In genomic region chr7:94556028-94556427, GRCh38 we compare ENCODE assay signal across 14 cellular contexts. TPM values are rescaled to one million over a fixed set of nuclear protein-coding genes. Genes with fewer than 3 reads are reported as not detected.
A peak's percentile ranks its signal among the peaks of the same experiment; 100 is the strongest.
DNase-seq lines count a peak whose midpoint lies in the region; ATAC-seq and TF ChIP-seq lines count a peak whose summit lies in the region.
"Had no signal": no experiment of that assay in that cellular context is flagged by ENCODE, and none has a peak within 500 bp of the region (broad histone marks: within the 10 kb centered on the region; RNA-seq: fewer than 3 reads in every experiment).

No MANE protein-coding gene starts in this region.

- ATAC-seq in GM19395 (IDR thresholded peaks at IDR 0.05; ENCODE audit: unreplicated experiment) (peak; percentile 82), HG02759 (IDR thresholded peaks at IDR 0.05; ENCODE audit: unreplicated experiment) (peak; percentile 86), HG03520 (IDR thresholded peaks at IDR 0.05; ENCODE audit: unreplicated experiment) (peak; percentile 76)
- ATAC-seq: HepG2, mucosa of descending colon had no signal

- no peaks in the 10 kb centered on the region for H3K4me1 ChIP-seq in breast epithelium

- TF ChIP-seq CTCF in GM06990 (IDR thresholded peaks at IDR 0.05; ENCODE audit: insufficient read depth, low read length, poor library complexity, severe bottlenecking) (no peak), breast epithelium (IDR thresholded peaks at IDR 0.05) (no peak)

- no peaks in the 10 kb centered on the region for H3K9me3 ChIP-seq in breast epithelium
- H3K9me3 ChIP-seq: mucosa of descending colon had no signal

- TF ChIP-seq POLR2A in breast epithelium (IDR thresholded peaks at IDR 0.05), result no peak

- H3K4me3 ChIP-seq in GM06990 (replicated peaks; ENCODE audit: low read depth, low read length), result no peak overlapping the region
- H3K4me3 ChIP-seq in breast epithelium, result no peak overlapping the region
- H3K4me3 ChIP-seq: mucosa of descending colon had no signal

- H3K27me3 ChIP-seq in GM06990 (replicated peaks; ENCODE audit: control insufficient read depth, insufficient read depth, low read length) (no peaks in the 10 kb centered on the region), breast epithelium (no peaks in the 10 kb centered on the region)

- no peaks in the 10 kb centered on the region for H3K36me3 ChIP-seq in GM06990 (ENCODE audit: control insufficient read depth, insufficient read depth, low read length)
- no peaks in the 10 kb centered on the region for H3K36me3 ChIP-seq in breast epithelium

- H3K27ac ChIP-seq in breast epithelium, result no peak overlapping the region

- DNase-seq in GM06990 (ENCODE audit: extremely low read depth, insufficient read length), result peak; percentile 44
- DNase-seq in breast epithelium (ENCODE audit: low spot score in 2 of 2), result no peak
- DNase-seq in kidney glomerular epithelial cell (lab: John Stamatoyannopoulos, UW), result no peak
- DNase-seq in activated T-cell treated with anti-CD3 and anti-CD28 coated beads, Interleukin-2, amount 50 U/mL, for 48 hours, result no peak
- no peak for DNase-seq in stimulated activated CD4-positive, alpha-beta T cell treated with anti-CD3 and anti-CD28 coated beads, Interleukin-4, amount 100 ng/mL, for 24 hours
- DNase-seq: ACHN; amniotic stem cell; mucosa of descending colon; NCI-H82; stimulated activated CD4-positive, alpha-beta T cell treated with anti-CD3 and anti-CD28 coated beads, Interleukin-2, amount 100 ng/mL, for 48 hours had no signal

- intact Hi-C loops in breast epithelium (cut with DNase I; ENCODE audit: low total_unique reads), result no loop called here

RNA-seq across cellular contexts. Expression of gene CASD1, which starts 46.4 kb away (rescaled TPM):
- 10 to 100 TPM; 23.7 to 53.6 (median 27.5) TPM for total RNA-seq in breast epithelium
